8 cellular contexts compared by ENCODE assay signal in the genomic region with DNA sequence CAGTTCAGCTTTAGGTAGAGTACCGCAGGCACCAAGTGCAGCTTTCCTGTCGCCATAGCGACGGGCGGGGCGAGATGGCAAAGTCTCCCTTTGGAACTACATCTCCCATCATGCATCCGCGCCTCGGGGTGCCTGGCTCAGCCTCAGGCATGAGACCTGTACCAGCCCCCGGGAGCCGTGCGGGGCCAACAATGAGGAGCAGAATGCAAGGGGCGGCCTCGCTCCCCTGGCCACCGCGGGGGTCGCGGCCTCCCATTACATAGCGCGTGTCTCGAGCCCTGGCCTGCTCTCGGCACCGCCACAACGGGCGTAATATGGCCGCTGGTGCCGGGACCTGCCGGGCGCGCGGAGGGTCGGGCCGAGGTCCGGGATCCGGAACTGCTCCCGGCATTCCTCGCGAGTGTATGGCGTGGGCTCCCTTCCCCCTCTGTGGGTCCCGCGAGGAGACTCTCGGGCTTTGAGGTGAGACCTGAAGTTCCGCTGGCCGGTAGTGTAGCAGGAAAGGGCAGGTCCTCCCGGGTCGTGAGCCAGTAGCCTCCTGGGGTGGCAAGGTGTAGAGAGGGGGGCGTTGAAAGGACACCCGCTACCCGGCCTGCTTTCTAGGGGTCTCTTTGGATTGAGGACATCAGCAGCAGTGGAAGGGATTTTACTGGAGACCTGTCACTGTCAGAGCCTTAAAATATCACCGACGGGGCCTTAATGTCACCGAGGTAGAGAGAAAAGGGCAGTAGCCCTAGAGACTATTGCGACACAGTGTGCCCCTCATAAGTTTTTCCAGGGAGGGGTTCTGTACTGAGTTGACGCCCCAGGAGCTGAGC. TPM values are rescaled to one million over a fixed set of nuclear protein-coding genes. Genes with fewer than 3 reads are reported as not detected.
DNase-seq lines count a peak whose midpoint lies in the region; ATAC-seq and TF ChIP-seq lines count a peak whose summit lies in the region.

Gene THTPA, plus strand, starts transcription at position 390 of the 818 bp plus-strand sequence. CDS start 487 bp downstream, outside the sequence.

- H2BK15ac ChIP-seq in IMR-90 (ENCODE audit: low read depth, low read length) = 0 out of 3 replicates have a peak within 1 kb of the TSS, but pooled peaks have one; percentile 32

- H3K27me3 ChIP-seq in IMR-90 (ENCODE audit: control insufficient read depth, insufficient read depth, low read length) (no peaks in the 10 kb centered on the region), muscle layer of colon (ENCODE audit: control insufficient read depth in 1 of 2, insufficient read depth in 2 of 2, low read length in 2 of 2) (no peaks in the 10 kb centered on the region)

- H2AK9ac ChIP-seq in IMR-90 (replicated peaks; ENCODE audit: low read depth, low read length, poor library complexity) = peak within 1 kb of the TSS; percentile 94

- peaks cover 10% of the 10 kb centered on the region for H3K9me1 ChIP-seq in IMR-90 (ENCODE audit: insufficient read depth, low read length)

- BruUV-seq in IMR-90 (replicated peaks; lab: Mats Ljungman, UMichigan) = TSS peak; percentile 70

- CTCF ChIA-PET in IMR-90 (lab: Yijun Ruan, JAX) = no interaction called here

- peak within 1 kb of the TSS; percentile 91 for H4K91ac ChIP-seq in IMR-90 (ENCODE audit: insufficient read depth, low read depth, low read length)

- 2% methylated on average over 20 of the region's 54 CpGs; no CpG with 5 or more reads in 1 of the 2 experiments for WGBS in IMR-90 (ENCODE audit: extremely low coverage in 2 of 2, insufficient read length in 1 of 2), 2 experiments

- H3K56ac ChIP-seq in IMR-90 (ENCODE audit: extremely low read depth, insufficient read depth, low read length) = peak within 1 kb of the TSS; percentile 77

- TF ChIP-seq CTCF in IMR-90 (conservative IDR thresholded peaks at IDR 0.05; ENCODE audit: low read depth, low read length) (no peak), epithelial cell of proximal tubule (conservative IDR thresholded peaks at IDR 0.05; ENCODE audit: low read depth, low read length) (no peak)

- peak within 1 kb of the TSS; percentile 92 for H3K9ac ChIP-seq in IMR-90 (ENCODE audit: low read depth, low read length)
- peak within 1 kb of the TSS; percentile 83 for H3K9ac ChIP-seq in muscle layer of colon (ENCODE audit: low read length)

- peak within 1 kb of the TSS; percentile 70; the same call in 1 of the 2 replicates for H3K23ac ChIP-seq in IMR-90 (ENCODE audit: low read depth, low read length)

- POLR2A ChIA-PET in IMR-90 (lab: Charles Lee; ENCODE audit: unreplicated experiment) = interaction anchor here (0.5 to 1.2 kb wide), 3 partner anchors 10 to 675 kb away, joined by 3 to 5 read pairs (median 4); no protein-coding TSS in a partner anchor

- peaks cover 15 to 18% of the 10 kb centered on the region in 2 experiments for H3K79me1 ChIP-seq in IMR-90 (ENCODE audit: low read depth in 1 of 2, low read length in 2 of 2)

- peak within 1 kb of the TSS; percentile 93 for H2BK5ac ChIP-seq in IMR-90 (ENCODE audit: low read depth, low read length, poor library complexity, severe bottlenecking)

- peak; percentile 69; the same call in 1 of the 2 replicates for TF ChIP-seq POLR2A in IMR-90 (IDR thresholded peaks at IDR 0.05; ENCODE audit: low read depth, low read length)

- peak within 1 kb of the TSS; percentile 83 for H3K14ac ChIP-seq in IMR-90 (replicated peaks; ENCODE audit: low read depth, low read length)

- peak within 1 kb of the TSS; percentile 92 for H4K5ac ChIP-seq in IMR-90 (ENCODE audit: low read depth, low read length)

- in situ Hi-C loops in IMR-90 (cut with MboI; ENCODE audit: low sequenced_read_pairs) = loop anchor here (5.0 to 10.0 kb wide), 2 partner anchors 79 to 231 kb away; partner anchors contain the start of gene PABPN1

- peaks cover 7% of the 10 kb centered on the region for H3K4me1 ChIP-seq in IMR-90 (ENCODE audit: control insufficient read depth, insufficient read depth, low read length)
- H3K4me1 ChIP-seq in muscle layer of colon (ENCODE audit: insufficient read depth, low read length) = peaks cover 17% of the 10 kb centered on the region

- H2AFZ ChIP-seq in IMR-90 (replicated peaks; ENCODE audit: low read length, poor library complexity) = peak within 1 kb of the TSS; percentile 100

- TF ChIP-seq RAD21 in IMR-90 (IDR thresholded peaks at IDR 0.05; ENCODE audit: low read length) = no peak

- intact Hi-C loops in IMR-90 (cut with micrococcal nuclease) = no loop called here

- H3K9me3 ChIP-seq in IMR-90 (ENCODE audit: control insufficient read depth, insufficient read depth, low read length) = no peaks in the 10 kb centered on the region
- no peaks in the 10 kb centered on the region for H3K9me3 ChIP-seq in muscle layer of colon (ENCODE audit: low read length)

- DNase-seq in DMS114 treated with DMSO at 0.1 percent for 48 hours (lab: John Stamatoyannopoulos, UW; ENCODE audit: unreplicated experiment) (peak; percentile 79), IMR-90 (peak; percentile 83), OCI-M2 (lab: John Stamatoyannopoulos, UW; ENCODE audit: unreplicated experiment) (peak; percentile 89), activated T-cell treated with anti-CD3 and anti-CD28 coated beads for 4 hours (peak; percentile 89), epithelial cell of proximal tubule (ENCODE audit: low read depth) (peak; percentile 25)
- peak; percentile 81 to 86 for DNase-seq in stimulated activated CD8-positive, alpha-beta memory T cell treated with anti-CD3 and anti-CD28 coated beads, Interleukin-7, amount 100 ng/mL, for 1 hour (ENCODE audit: low read depth in 2 of 2)

- peak within 1 kb of the TSS; percentile 72 for H2AK5ac ChIP-seq in IMR-90 (ENCODE audit: low read depth, low read length)

- no peaks in the 10 kb centered on the region for H4K20me1 ChIP-seq in IMR-90 (ENCODE audit: insufficient read depth, low read length)

- H2BK120ac ChIP-seq in IMR-90 (ENCODE audit: low read depth, low read length) = peak within 1 kb of the TSS; percentile 83

- H3K4me2 ChIP-seq in IMR-90 (ENCODE audit: low read depth, low read length) = peak within 1 kb of the TSS; percentile 91

- H3K27ac ChIP-seq in IMR-90 (ENCODE audit: insufficient read depth, low read length) = peak within 1 kb of the TSS; percentile 85
- H3K27ac ChIP-seq in muscle layer of colon (ENCODE audit: low read depth, low read length) = peak within 1 kb of the TSS; percentile 100

- H3K4me3 ChIP-seq in IMR-90 (ENCODE audit: insufficient read depth, low read depth, low read length) = peak within 1 kb of the TSS; percentile 77
- peak within 1 kb of the TSS; percentile 83 for H3K4me3 ChIP-seq in epithelial cell of proximal tubule (ENCODE audit: low read depth, low read length)
- H3K4me3 ChIP-seq in muscle layer of colon (ENCODE audit: low read depth in 1 of 2, low read length in 2 of 2) = peak within 1 kb of the TSS; percentile 90 to 98

- peak within 1 kb of the TSS; percentile 92 for H3K4ac ChIP-seq in IMR-90 (ENCODE audit: low read depth, low read length)

- peaks cover 7% of the 10 kb centered on the region; the same call in 1 of the 2 replicates for H3K36me3 ChIP-seq in IMR-90 (ENCODE audit: control insufficient read depth, insufficient read depth, low read length)
- H3K36me3 ChIP-seq in muscle layer of colon (ENCODE audit: insufficient read depth, low read length) = peaks cover 19% of the 10 kb centered on the region

- H4K8ac ChIP-seq in IMR-90 (ENCODE audit: low read depth in 2 of 2, low read length in 2 of 2) = peak within 1 kb of the TSS; percentile 96 to 98

- ATAC-seq in GM21529 (IDR thresholded peaks at IDR 0.05; ENCODE audit: unreplicated experiment) = peak; percentile 85
- peak; percentile 91 for ATAC-seq in IMR-90 (ENCODE audit: low read depth)

- no peak within 1 kb of the TSS for H2BK20ac ChIP-seq in IMR-90 (ENCODE audit: low read depth, low read length)

- peak within 1 kb of the TSS; percentile 57 for H3K18ac ChIP-seq in IMR-90 (ENCODE audit: low read depth, low read length)

- dilution Hi-C loops in IMR-90 (cut with HindIII; ENCODE audit: low sequenced_read_pairs, unreplicated experiment) = no loop called here

TF ChIP-seq in IMR-90, 13 proteins besides CTCF, POLR2A, EP300 and RAD21:
- TF ChIP-seq SMC3 (IDR thresholded peaks at IDR 0.05; ENCODE audit: low read depth, low read length) = 0 out of 2 replicates have a peak, but pooled peaks have one; percentile 4
- TF ChIP-seq CEBPB (IDR thresholded peaks at IDR 0.05; ENCODE audit: low read depth, low read length) = peak; percentile 86
- TF ChIP-seq RFX5 (IDR thresholded peaks at IDR 0.05; ENCODE audit: low read depth, low read length) = no peak
- no peak for TF ChIP-seq ELK1 (IDR thresholded peaks at IDR 0.05; ENCODE audit: borderline replicate concordance, low read depth, low read length)
- TF ChIP-seq, protein P1, sequence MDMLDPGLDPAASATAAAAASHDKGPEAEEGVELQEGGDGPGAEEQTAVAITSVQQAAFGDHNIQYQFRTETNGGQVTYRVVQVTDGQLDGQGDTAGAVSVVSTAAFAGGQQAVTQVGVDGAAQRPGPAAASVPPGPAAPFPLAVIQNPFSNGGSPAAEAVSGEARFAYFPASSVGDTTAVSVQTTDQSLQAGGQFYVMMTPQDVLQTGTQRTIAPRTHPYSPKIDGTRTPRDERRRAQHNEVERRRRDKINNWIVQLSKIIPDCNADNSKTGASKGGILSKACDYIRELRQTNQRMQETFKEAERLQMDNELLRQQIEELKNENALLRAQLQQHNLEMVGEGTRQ (IDR thresholded peaks at IDR 0.05; ENCODE audit: low read depth, low read length) = no peak
- peak; percentile 55; the same call in 1 of the 2 replicates for TF ChIP-seq MXI1 (IDR thresholded peaks at IDR 0.05; ENCODE audit: borderline replicate concordance, low read depth, low read length)
- TF ChIP-seq FOS (IDR thresholded peaks at IDR 0.05; ENCODE audit: low read depth, low read length) = no peak
- TF ChIP-seq BHLHE40 (IDR thresholded peaks at IDR 0.05; ENCODE audit: low read depth, low read length) = 0 out of 2 replicates have a peak, but pooled peaks have one; percentile 5
- TF ChIP-seq MAZ (IDR thresholded peaks at IDR 0.05; ENCODE audit: borderline replicate concordance, low read depth, low read length) = peak; percentile 55; the same call in 1 of the 2 replicates

RNA-seq across cellular contexts. Expression of gene THTPA, which starts in this region (rescaled TPM):
- total RNA-seq in IMR-90 (2012; rRNA removed) (5.0 and 5.8 TPM in 2 replicates), epithelial cell of proximal tubule (10.4 and 37.2 TPM in 2 replicates)
- 8.6 and 9.2 TPM in 2 replicates for polyA plus RNA-seq in IMR-90 (2012; rRNA removed)
- 9.5 and 10.3 TPM in 2 replicates for polyA plus RNA-seq in IMR-90 (2012; cell fraction: cytosol; rRNA removed)
- 20.1 and 27.8 TPM in 2 replicates for polyA plus RNA-seq in IMR-90 (2012; cell fraction: nucleus; rRNA removed; ENCODE audit: low replicate concordance)

Comparison
In these comparisons a context has a peak if more than half of its experiments do, and no peak if none do; other contexts are left out.
1. Peak in every context shown above with its lines: DNase-seq, ATAC-seq, H3K4me3 ChIP-seq and H3K27ac ChIP-seq.
2. DNase-seq: peak in every context shown above with its lines; median percentile 89 in OCI-M2; 89 in activated T-cell treated with anti-CD3 and anti-CD28 coated beads for 4 hours; 84 in stimulated activated CD8-positive, alpha-beta memory T cell treated with anti-CD3 and anti-CD28 coated beads, Interleukin-7, amount 100 ng/mL, for 1 hour; 83 in IMR-90; 79 in DMS114 treated with DMSO at 0.1 percent for 48 hours; 25 in epithelial cell of proximal tubule.